ENCODE assay signal across 25 cellular contexts in the genomic region with DNA sequence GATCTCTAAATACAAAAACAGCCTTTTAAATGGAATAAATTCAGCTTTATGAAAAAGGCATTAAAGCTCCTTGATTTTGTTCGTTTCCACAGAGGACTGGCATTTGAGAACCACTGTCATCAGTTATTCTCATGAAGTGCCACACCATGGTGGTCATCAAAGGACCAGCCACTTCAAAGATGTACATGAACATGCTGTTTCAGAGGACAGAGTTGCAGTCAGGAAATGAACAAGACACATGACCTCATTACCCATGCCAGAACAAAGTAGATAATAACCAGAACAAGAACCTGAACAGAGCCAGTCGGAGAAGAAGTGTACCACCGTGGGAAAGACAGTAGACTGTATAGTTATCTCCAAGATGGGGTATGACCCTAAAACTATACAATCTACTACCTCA.
A peak's percentile ranks its signal among the peaks of the same experiment; 100 is the strongest.
DNase-seq lines count a peak whose midpoint lies in the region; ATAC-seq and TF ChIP-seq lines count a peak whose summit lies in the region.
"Had no signal": no experiment of that assay in that cellular context is flagged by ENCODE, and none has a peak within 500 bp of the region (broad histone marks: within the 10 kb centered on the region; RNA-seq: fewer than 3 reads in every experiment).

No MANE protein-coding gene starts in this region.

- peak overlapping the region; percentile 44 for H3K27ac Mint-ChIP-seq in activated naive CD4-positive, alpha-beta T cell treated with anti-CD3 and anti-CD28 coated beads for 36 hours
- peak overlapping the region; percentile 2; the same call in 1 of the 2 replicates for H3K27ac Mint-ChIP-seq in HFFc6
- peak overlapping the region; percentile 67 for H3K27ac Mint-ChIP-seq in activated T-helper 1 cell treated with anti-CD3 and anti-CD28 coated beads, Interleukin-12 subunit alpha, Interleukin-12 subunit beta, Interleukin-2, Interleukin-4 antibody, amounts not matched to agents 30 ng/mL and 10 ng/mL and 1 ng/mL, durations not matched to agents 14 hours and 24 hours and 36 hours
- H3K27ac Mint-ChIP-seq: GM23338, H9, IgD-negative memory B cell had no signal

- H3K9me2 ChIP-seq in GM23248 (ENCODE audit: insufficient read depth): no peaks in the 10 kb centered on the region

- H3K27me3 ChIP-seq in GM23248 (replicated peaks; ENCODE audit: insufficient read depth): no peaks in the 10 kb centered on the region

- in situ Hi-C loops in GM23248 (cut with MboI): no loop called here

- H3K4me3 ChIP-seq in GM23248: no peak overlapping the region
- H3K4me3 ChIP-seq: GM23338, PC-9 had no signal

- H3K27me3 Mint-ChIP-seq in activated naive CD4-positive, alpha-beta T cell treated with anti-CD3 and anti-CD28 coated beads for 36 hours (ENCODE audit: low read depth): no peaks in the 10 kb centered on the region
- H3K27me3 Mint-ChIP-seq in HFFc6 (ENCODE audit: insufficient read depth): peaks cover 7% of the 10 kb centered on the region
- no peaks in the 10 kb centered on the region for H3K27me3 Mint-ChIP-seq in activated T-helper 1 cell treated with anti-CD3 and anti-CD28 coated beads, Interleukin-12 subunit alpha, Interleukin-12 subunit beta, Interleukin-2, Interleukin-4 antibody, amounts not matched to agents 30 ng/mL and 10 ng/mL and 1 ng/mL, durations not matched to agents 14 hours and 24 hours and 36 hours (ENCODE audit: insufficient read depth)
- H3K27me3 Mint-ChIP-seq: IgD-negative memory B cell had no signal

- H2AFZ ChIP-seq in GM23248: no peak overlapping the region
- H2AFZ ChIP-seq: GM23338, PC-9 had no signal

- ATAC-seq in HG02852 (IDR thresholded peaks at IDR 0.05; ENCODE audit: unreplicated experiment): no peak
- ATAC-seq: CD8-positive, alpha-beta T cell; GM23338; Right ventricle myocardium inferior had no signal

- no peaks in the 10 kb centered on the region for H3K79me2 ChIP-seq in GM23248 (ENCODE audit: insufficient read depth)

- no peak overlapping the region for H3K4me2 ChIP-seq in GM23248 (ENCODE audit: unreplicated experiment)
- H3K4me2 ChIP-seq: GM23338, KMS-11, PC-9 had no signal

- H3K9ac ChIP-seq in GM23248: no peak overlapping the region
- H3K9ac ChIP-seq: KMS-11 had no signal

- H3F3A ChIP-seq in GM23248 (ENCODE audit: insufficient read depth): no peaks in the 10 kb centered on the region

- no peaks in the 10 kb centered on the region for H3K4me1 ChIP-seq in GM23248 (ENCODE audit: insufficient read depth)

- H3K27ac ChIP-seq in GM23248: no peak overlapping the region
- H3K27ac ChIP-seq: HL-60, KMS-11, PC-9 had no signal

- TF ChIP-seq CTCF in HFFc6 (IDR thresholded peaks at IDR 0.05): no peak

- peaks cover 62% of the 10 kb centered on the region for H3K36me3 Mint-ChIP-seq in activated naive CD4-positive, alpha-beta T cell treated with anti-CD3 and anti-CD28 coated beads for 36 hours (ENCODE audit: low read depth)
- peaks cover 51% of the 10 kb centered on the region for H3K36me3 Mint-ChIP-seq in HFFc6 (ENCODE audit: low read depth)
- H3K36me3 Mint-ChIP-seq in activated T-helper 1 cell treated with anti-CD3 and anti-CD28 coated beads, Interleukin-12 subunit alpha, Interleukin-12 subunit beta, Interleukin-2, Interleukin-4 antibody, amounts not matched to agents 30 ng/mL and 10 ng/mL and 1 ng/mL, durations not matched to agents 14 hours and 24 hours and 36 hours (ENCODE audit: low read depth): peaks cover 54% of the 10 kb centered on the region

- peaks cover 23% of the 10 kb centered on the region; the same call in 1 of the 2 replicates for H3K36me3 ChIP-seq in GM23248 (ENCODE audit: low read depth)

- H3K4me1 Mint-ChIP-seq in activated naive CD4-positive, alpha-beta T cell treated with anti-CD3 and anti-CD28 coated beads for 36 hours (ENCODE audit: low read depth): no peaks in the 10 kb centered on the region
- H3K4me1 Mint-ChIP-seq in HFFc6 (ENCODE audit: low read depth): peaks cover 17% of the 10 kb centered on the region
- H3K4me1 Mint-ChIP-seq in activated T-helper 1 cell treated with anti-CD3 and anti-CD28 coated beads, Interleukin-12 subunit alpha, Interleukin-12 subunit beta, Interleukin-2, Interleukin-4 antibody, amounts not matched to agents 30 ng/mL and 10 ng/mL and 1 ng/mL, durations not matched to agents 14 hours and 24 hours and 36 hours (ENCODE audit: low read depth): peaks cover 11% of the 10 kb centered on the region
- H3K4me1 Mint-ChIP-seq: GM23338, H9 had no signal

- H3K4me3 Mint-ChIP-seq in activated naive CD4-positive, alpha-beta T cell treated with anti-CD3 and anti-CD28 coated beads for 36 hours: no peak overlapping the region
- no peak overlapping the region for H3K4me3 Mint-ChIP-seq in HFFc6
- no peak overlapping the region for H3K4me3 Mint-ChIP-seq in activated T-helper 1 cell treated with anti-CD3 and anti-CD28 coated beads, Interleukin-12 subunit alpha, Interleukin-12 subunit beta, Interleukin-2, Interleukin-4 antibody, amounts not matched to agents 30 ng/mL and 10 ng/mL and 1 ng/mL, durations not matched to agents 14 hours and 24 hours and 36 hours
- H3K4me3 Mint-ChIP-seq: CD8-positive, alpha-beta T cell; GM23338; H9; IgD-negative memory B cell had no signal

- CTCF ChIA-PET in activated naive CD4-positive, alpha-beta T cell treated with anti-CD3 and anti-CD28 coated beads for 36 hours (lab: Charles Lee): no interaction called here

- H4K20me1 ChIP-seq in GM23248 (ENCODE audit: insufficient read depth): no peaks in the 10 kb centered on the region

- intact Hi-C loops in activated naive CD4-positive, alpha-beta T cell treated with anti-CD3 and anti-CD28 coated beads for 36 hours (cut with micrococcal nuclease): no loop called here
- intact Hi-C loops in activated T-helper 1 cell treated with anti-CD3 and anti-CD28 coated beads, Interleukin-12 subunit alpha, Interleukin-12 subunit beta, Interleukin-2, Interleukin-4 antibody, amounts not matched to agents 30 ng/mL and 10 ng/mL and 1 ng/mL, durations not matched to agents 14 hours and 24 hours and 36 hours (cut with micrococcal nuclease): no loop called here

- H3K9me3 ChIP-seq in GM23248 (ENCODE audit: low read depth): no peaks in the 10 kb centered on the region
- H3K9me3 ChIP-seq: Caco-2 had no signal

- no peak for DNase-seq in activated naive CD4-positive, alpha-beta T cell treated with anti-CD3 and anti-CD28 coated beads for 36 hours
- no peak for DNase-seq in activated naive CD4-positive, alpha-beta T cell treated with Interleukin-2 at 50 U/mL for 16 hours
- DNase-seq in HFFc6 (no peak), dermis blood vessel endothelial cell (peak; percentile 1), NCI-H774 (lab: John Stamatoyannopoulos, UW) (no peak), GM23248 (no peak)
- DNase-seq in activated T-helper 1 cell treated with anti-CD3 and anti-CD28 coated beads, Interleukin-12 subunit alpha, Interleukin-12 subunit beta, Interleukin-2, Interleukin-4 antibody, amounts not matched to agents 30 ng/mL and 10 ng/mL and 1 ng/mL, durations not matched to agents 14 hours and 24 hours and 36 hours (ENCODE audit: low spot score): no peak
- DNase-seq: C1 segment of cervical spinal cord; Caco-2; CD8-positive, alpha-beta T cell; H9; MM.1S; NCI-H1048; NCI-H1417; NCI-H1694; NCI-H2029 treated with DMSO at 0.1 percent for 48 hours; NCI-H446 treated with DMSO at 0.1 percent for 48 hours; NCI-H526; PC-9 had no signal

- no peaks in the 10 kb centered on the region for H3K9me3 Mint-ChIP-seq in activated naive CD4-positive, alpha-beta T cell treated with anti-CD3 and anti-CD28 coated beads for 36 hours
- H3K9me3 Mint-ChIP-seq in HFFc6: no peaks in the 10 kb centered on the region
- no peaks in the 10 kb centered on the region for H3K9me3 Mint-ChIP-seq in activated T-helper 1 cell treated with anti-CD3 and anti-CD28 coated beads, Interleukin-12 subunit alpha, Interleukin-12 subunit beta, Interleukin-2, Interleukin-4 antibody, amounts not matched to agents 30 ng/mL and 10 ng/mL and 1 ng/mL, durations not matched to agents 14 hours and 24 hours and 36 hours
- H3K9me3 Mint-ChIP-seq: CD8-positive, alpha-beta T cell; GM23338; IgD-negative memory B cell had no signal

- WGBS in GM23248 (ENCODE audit: low coverage in 1 of 2, low lambda C conversion rate in 2 of 2, missing lambda C conversion rate in 2 of 2), 2 experiments: 94 to 97% methylated on average over 3 of the region's 3 CpGs

Comparison
In these comparisons a context has a peak if more than half of its experiments do, and no peak if none do; other contexts are left out.
1. H3K27ac Mint-ChIP-seq: peak in every context shown above with its lines; median percentile 67 in activated T-helper 1 cell treated with anti-CD3 and anti-CD28 coated beads, Interleukin-12 subunit alpha, Interleukin-12 subunit beta, Interleukin-2, Interleukin-4 antibody, amounts not matched to agents 30 ng/mL and 10 ng/mL and 1 ng/mL, durations not matched to agents 14 hours and 24 hours and 36 hours; 44 in activated naive CD4-positive, alpha-beta T cell treated with anti-CD3 and anti-CD28 coated beads for 36 hours; 2 in HFFc6.